28 cellular contexts compared by ENCODE assay signal in genomic region chr5:129223178-129223577, GRCh38.
"Had no signal": no experiment of that assay in that cellular context is flagged by ENCODE, and none has a peak within 500 bp of the region (broad histone marks: within the 10 kb centered on the region; RNA-seq: fewer than 3 reads in every experiment).

No MANE protein-coding gene starts in this region.

- H3K36me3 Mint-ChIP-seq: stimulated activated effector memory CD8-positive, alpha-beta T cell treated with anti-CD3 and anti-CD28 coated beads, Interleukin-12 subunit alpha, Interleukin-12 subunit beta, amount 100 ng/mL, for 72 hours; stimulated activated memory B cell treated with anti-CD40 and anti-IgM and Interleukin-4, amounts not matched to agents 10 μg/mL and 1 μg/mL and 100 μg/mL, for 72 hours; stimulated activated naive B cell treated with anti-CD40 and anti-IgM and Interleukin-4, amounts not matched to agents 10 μg/mL and 1 μg/mL and 100 μg/mL, for 72 hours; type B pancreatic cell had no signal

- ATAC-seq: stimulated activated effector memory CD8-positive, alpha-beta T cell treated with anti-CD3 and anti-CD28 coated beads, Interleukin-12 subunit alpha, Interleukin-12 subunit beta, amount 100 ng/mL, for 72 hours; stimulated activated memory B cell treated with anti-CD40 and anti-IgM and Interleukin-4, amounts not matched to agents 10 μg/mL and 1 μg/mL and 100 μg/mL, for 72 hours; stimulated activated naive B cell treated with anti-CD40 and anti-IgM and Interleukin-4, amounts not matched to agents 10 μg/mL and 1 μg/mL and 100 μg/mL, for 72 hours; stimulated activated naive CD8-positive, alpha-beta T cell treated with anti-CD3 and anti-CD28 coated beads, Interleukin-15, amount 100 ng/mL, for 72 hours; stimulated activated naive CD8-positive, alpha-beta T cell treated with anti-CD3 and anti-CD28 coated beads, Interleukin-15, Interleukin-2, amounts not matched to agents 100 U/mL and 50 U/mL, for 24 hours; upper lobe of right lung had no signal

- H3K36me3 ChIP-seq: stomach, suprapubic skin, thoracic aorta, thyroid gland, tibial artery, tibial nerve, transverse colon, upper lobe of left lung, upper lobe of right lung, uterus, vagina had no signal

- H3K4me1 Mint-ChIP-seq: stimulated activated effector memory CD8-positive, alpha-beta T cell treated with anti-CD3 and anti-CD28 coated beads, Interleukin-12 subunit alpha, Interleukin-12 subunit beta, amount 100 ng/mL, for 72 hours; stimulated activated memory B cell treated with anti-CD40 and anti-IgM and Interleukin-4, amounts not matched to agents 10 μg/mL and 1 μg/mL and 100 μg/mL, for 72 hours; stimulated activated naive B cell treated with anti-CD40 and anti-IgM and Interleukin-4, amounts not matched to agents 10 μg/mL and 1 μg/mL and 100 μg/mL, for 72 hours; stimulated activated naive CD8-positive, alpha-beta T cell treated with anti-CD3 and anti-CD28 coated beads, Interleukin-15, amount 100 ng/mL, for 72 hours had no signal

- H3K9me3 Mint-ChIP-seq: stimulated activated effector memory CD8-positive, alpha-beta T cell treated with anti-CD3 and anti-CD28 coated beads, Interleukin-12 subunit alpha, Interleukin-12 subunit beta, amount 100 ng/mL, for 72 hours; stimulated activated memory B cell treated with anti-CD40 and anti-IgM and Interleukin-4, amounts not matched to agents 10 μg/mL and 1 μg/mL and 100 μg/mL, for 72 hours; stimulated activated naive B cell treated with anti-CD40 and anti-IgM and Interleukin-4, amounts not matched to agents 10 μg/mL and 1 μg/mL and 100 μg/mL, for 72 hours; type B pancreatic cell had no signal

- H3K27me3 Mint-ChIP-seq: stimulated activated memory B cell treated with anti-CD40 and anti-IgM and Interleukin-4, amounts not matched to agents 10 μg/mL and 1 μg/mL and 100 μg/mL, for 72 hours; stimulated activated naive B cell treated with anti-CD40 and anti-IgM and Interleukin-4, amounts not matched to agents 10 μg/mL and 1 μg/mL and 100 μg/mL, for 72 hours; stimulated activated naive CD8-positive, alpha-beta T cell treated with anti-CD3 and anti-CD28 coated beads, Interleukin-15, amount 100 ng/mL, for 72 hours; stimulated activated naive CD8-positive, alpha-beta T cell treated with anti-CD3 and anti-CD28 coated beads, Interleukin-15, Interleukin-2, amounts not matched to agents 100 ng/mL and 50 ng/mL, for 24 hours; type B pancreatic cell had no signal

- H3K27ac ChIP-seq: stomach, suprapubic skin, testis, thoracic aorta, thyroid gland, tibial artery, tibial nerve, transverse colon, upper lobe of left lung, upper lobe of right lung, uterus, vagina had no signal

- H3K4me3 ChIP-seq: stomach, suprapubic skin, testis, thoracic aorta, thyroid gland, tibial artery, tibial nerve, transverse colon, upper lobe of left lung, upper lobe of right lung, uterus, vagina had no signal

- H3K27ac Mint-ChIP-seq: stimulated activated effector memory CD8-positive, alpha-beta T cell treated with anti-CD3 and anti-CD28 coated beads, Interleukin-12 subunit alpha, Interleukin-12 subunit beta, amount 100 ng/mL, for 72 hours; stimulated activated memory B cell treated with anti-CD40 and anti-IgM and Interleukin-4, amounts not matched to agents 10 μg/mL and 1 μg/mL and 100 μg/mL, for 72 hours; stimulated activated naive B cell treated with anti-CD40 and anti-IgM and Interleukin-4, amounts not matched to agents 10 μg/mL and 1 μg/mL and 100 μg/mL, for 72 hours; stimulated activated naive CD8-positive, alpha-beta T cell treated with anti-CD3 and anti-CD28 coated beads, Interleukin-15, amount 100 ng/mL, for 72 hours; stimulated activated naive CD8-positive, alpha-beta T cell treated with anti-CD3 and anti-CD28 coated beads, Interleukin-15, Interleukin-2, amounts not matched to agents 100 ng/mL and 50 ng/mL, for 24 hours; type B pancreatic cell had no signal

- H3K9me3 ChIP-seq: suprapubic skin, testis, thoracic aorta, thyroid gland, tibial artery, tibial nerve, transverse colon, upper lobe of left lung, upper lobe of right lung, uterus, vagina had no signal

- H3K4me1 ChIP-seq: stomach, suprapubic skin, testis, thyroid gland, tibial artery, tibial nerve, transverse colon, upper lobe of left lung, upper lobe of right lung, uterus, vagina had no signal

- H3K27me3 ChIP-seq: stomach, suprapubic skin, testis, thyroid gland, tibial artery, tibial nerve, transverse colon, upper lobe of left lung, upper lobe of right lung, uterus, vagina had no signal

- H3K4me3 Mint-ChIP-seq: stimulated activated effector memory CD8-positive, alpha-beta T cell treated with anti-CD3 and anti-CD28 coated beads, Interleukin-12 subunit alpha, Interleukin-12 subunit beta, amount 100 ng/mL, for 72 hours; stimulated activated memory B cell treated with anti-CD40 and anti-IgM and Interleukin-4, amounts not matched to agents 10 μg/mL and 1 μg/mL and 100 μg/mL, for 72 hours; stimulated activated naive B cell treated with anti-CD40 and anti-IgM and Interleukin-4, amounts not matched to agents 10 μg/mL and 1 μg/mL and 100 μg/mL, for 72 hours; stimulated activated naive CD8-positive, alpha-beta T cell treated with anti-CD3 and anti-CD28 coated beads, Interleukin-15, amount 100 ng/mL, for 72 hours; stimulated activated naive CD8-positive, alpha-beta T cell treated with anti-CD3 and anti-CD28 coated beads, Interleukin-15, Interleukin-2, amounts not matched to agents 100 ng/mL and 50 ng/mL, for 24 hours; type B pancreatic cell had no signal

- DNase-seq: stimulated activated CD4-positive, alpha-beta T cell treated with anti-CD3 and anti-CD28 coated beads, Interleukin-2, amount 100 ng/mL, for 48 hours; stimulated activated CD4-positive, alpha-beta T cell treated with anti-CD3 and anti-CD28 coated beads, Interleukin-4, amount 100 ng/mL, for 1 hour; stimulated activated CD4-positive, alpha-beta T cell treated with anti-CD3 and anti-CD28 coated beads, Interleukin-4, amount 100 ng/mL, for 24 hours; stimulated activated CD4-positive, alpha-beta T cell treated with anti-CD3 and anti-CD28 coated beads, Interleukin-4, amount 100 ng/mL, for 4 hours; stimulated activated CD8-positive, alpha-beta memory T cell treated with anti-CD3 and anti-CD28 coated beads, Interleukin-4, amount 100 ng/mL, for 48 hours; stimulated activated naive B cell treated with anti-CD40 and anti-IgM and Interleukin-4, amounts not matched to agents 10 μg/mL and 1 μg/mL and 100 μg/mL, for 72 hours; stimulated activated naive CD4-positive, alpha-beta T cell; stimulated activated naive CD4-positive, alpha-beta T cell treated with Interleukin-2 at 50 U/mL for 16 hours; stimulated activated naive CD8-positive, alpha-beta T cell treated with anti-CD3 and anti-CD28 coated beads, Interleukin-15, amount 100 ng/mL, for 72 hours; stimulated activated naive CD8-positive, alpha-beta T cell treated with anti-CD3 and anti-CD28 coated beads, Interleukin-15, Interleukin-2, amounts not matched to agents 100 U/mL and 50 U/mL, for 24 hours; stomach; substantia nigra; testis; thyroid gland; tibial artery; transverse colon; trophoblast cell; upper lobe of left lung; upper lobe of right lung; uterus had no signal
